Comparison of ENCODE assay signal across 15 cellular contexts in the genomic region with DNA sequence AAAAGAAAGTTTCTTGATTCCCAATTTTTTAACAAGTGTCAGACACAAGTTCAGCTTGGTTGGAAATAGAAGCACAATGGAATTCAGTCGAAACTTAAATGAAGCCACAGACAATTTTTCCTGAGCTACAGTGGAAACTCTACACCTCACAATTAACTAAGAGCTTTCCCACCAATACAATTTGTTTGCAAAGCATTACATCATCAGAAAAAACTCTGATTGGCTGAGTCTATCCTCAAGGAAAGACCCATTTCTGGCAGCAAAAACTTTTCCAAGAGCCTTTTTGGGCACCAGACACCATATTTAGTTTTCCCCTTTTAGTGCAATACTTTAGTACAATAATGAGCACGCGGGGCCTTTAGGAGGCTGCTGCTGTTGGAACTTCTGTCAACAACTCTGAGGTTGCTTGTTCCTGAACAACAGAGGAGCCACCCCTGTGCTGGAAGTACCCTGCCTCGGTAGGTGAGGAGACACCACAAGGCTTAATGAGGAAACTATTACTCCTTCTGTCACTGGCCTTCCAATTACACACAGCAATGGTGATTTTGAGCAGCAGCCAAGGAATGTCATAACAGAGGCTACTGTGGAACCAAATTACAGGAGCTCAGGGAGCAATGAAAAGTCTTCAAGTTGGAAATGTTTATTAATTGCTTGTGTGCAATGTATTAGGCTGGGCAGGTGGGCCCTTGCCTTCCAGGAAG.
DNase-seq lines count a peak whose midpoint lies in the region; FAIRE-seq and TF ChIP-seq lines count a peak whose summit lies in the region.
"Had no signal": no experiment of that assay in that cellular context is flagged by ENCODE, and none has a peak within 500 bp of the region (broad histone marks: within the 10 kb centered on the region; RNA-seq: fewer than 3 reads in every experiment).

No MANE protein-coding gene starts in this region.

- H2AFZ ChIP-seq in neuronal stem cell (ENCODE audit: low read length): peak overlapping the region; percentile 26

- no peak for TF ChIP-seq POLR2A in esophagus squamous epithelium (IDR thresholded peaks at IDR 0.05)

- 66 to 72% methylated on average over 4 of the region's 4 CpGs for WGBS in esophagus squamous epithelium, 2 donors
- no CpG with 5 or more reads among the region's 4 CpGs for WGBS in neuronal stem cell (ENCODE audit: extremely low coverage in 2 of 2, insufficient read length in 2 of 2, insufficient replicate concordance in 1 of 2), 2 donors

- intact Hi-C loops in esophagus squamous epithelium (cut with DNase I): no loop called here
- intact Hi-C loops in activated CD4-positive, alpha-beta T cell treated with anti-CD3 and anti-CD28 coated beads, Interleukin-2, amount 10 ng/mL, durations not matched to agents 24 days and 14 days (cut with micrococcal nuclease): no loop called here

- H3K27me3 ChIP-seq in esophagus squamous epithelium (peaks cover 0 to under 1% (median 0%) of the 10 kb centered on the region in 4 donors), neuronal stem cell (ENCODE audit: control insufficient read depth in 3 of 3, insufficient read depth in 3 of 3, low read depth in 1 of 3, low read length in 3 of 3) (no peaks in the 10 kb centered on the region)
- H3K27me3 ChIP-seq: pancreas, upper lobe of right lung had no signal

- no peak overlapping the region for H4K8ac ChIP-seq in neuronal stem cell (ENCODE audit: low read depth, low read length)

- peaks cover 3% of the 10 kb centered on the region for H3K9me3 Mint-ChIP-seq in glutamatergic neuron (ENCODE audit: unreplicated experiment)
- H3K9me3 Mint-ChIP-seq in activated CD4-positive, alpha-beta T cell treated with anti-CD3 and anti-CD28 coated beads, Interleukin-2, amount 10 ng/mL, durations not matched to agents 24 days and 14 days: peaks cover 3% of the 10 kb centered on the region
- H3K9me3 Mint-ChIP-seq: central memory CD8-positive, alpha-beta T cell had no signal

- peaks cover 13% of the 10 kb centered on the region for H3K4me1 Mint-ChIP-seq in glutamatergic neuron (ENCODE audit: low read depth, unreplicated experiment)
- no peaks in the 10 kb centered on the region for H3K4me1 Mint-ChIP-seq in activated CD4-positive, alpha-beta T cell treated with anti-CD3 and anti-CD28 coated beads, Interleukin-2, amount 10 ng/mL, durations not matched to agents 24 days and 14 days
- H3K4me1 Mint-ChIP-seq: central memory CD8-positive, alpha-beta T cell had no signal

- H3K36me3 Mint-ChIP-seq in glutamatergic neuron (ENCODE audit: unreplicated experiment): peaks cover 4% of the 10 kb centered on the region
- no peaks in the 10 kb centered on the region for H3K36me3 Mint-ChIP-seq in activated CD4-positive, alpha-beta T cell treated with anti-CD3 and anti-CD28 coated beads, Interleukin-2, amount 10 ng/mL, durations not matched to agents 24 days and 14 days (ENCODE audit: low read depth)

- no peak overlapping the region for H2BK120ac ChIP-seq in neuronal stem cell (ENCODE audit: low read depth, low read length)

- no peak for FAIRE-seq in RCC 7860 (lab: Jason Lieb, UNC)
- FAIRE-seq: pancreas had no signal

- H3K9me3 ChIP-seq in esophagus squamous epithelium: no peaks in the 10 kb centered on the region
- H3K9me3 ChIP-seq in neuronal stem cell (replicated peaks in 1 of 2; ENCODE audit: control insufficient read depth in 2 of 2, insufficient read depth in 1 of 2, low read depth in 1 of 2, low read length in 2 of 2): no peaks in the 10 kb centered on the region
- H3K9me3 ChIP-seq: pancreas, upper lobe of right lung had no signal

- no peak for TF ChIP-seq CTCF in esophagus squamous epithelium (IDR thresholded peaks at IDR 0.05)
- no peak for TF ChIP-seq CTCF in glutamatergic neuron (IDR thresholded peaks at IDR 0.05; ENCODE audit: partially characterized antibody, unreplicated experiment)

- H3K9ac ChIP-seq in neuronal stem cell (ENCODE audit: low read depth, low read length, poor library complexity): peak overlapping the region; percentile 38

- no peak overlapping the region for H3K27ac Mint-ChIP-seq in glutamatergic neuron (ENCODE audit: unreplicated experiment)
- no peak overlapping the region for H3K27ac Mint-ChIP-seq in activated CD4-positive, alpha-beta T cell treated with anti-CD3 and anti-CD28 coated beads, Interleukin-2, amount 10 ng/mL, durations not matched to agents 24 days and 14 days
- H3K27ac Mint-ChIP-seq: activated CD4-positive, alpha-beta memory T cell treated with anti-CD3 and anti-CD28 coated beads, Interleukin-2, amount 10 ng/mL, durations not matched to agents 7 days and 5 days had no signal

- no peak overlapping the region for H3K23ac ChIP-seq in neuronal stem cell (ENCODE audit: low read depth, low read length, poor library complexity)

- no peaks in the 10 kb centered on the region for H3K79me1 ChIP-seq in neuronal stem cell (ENCODE audit: low read depth, low read length)

- H2AK5ac ChIP-seq in neuronal stem cell (ENCODE audit: low read depth, low read length): no peak overlapping the region

- H3K4me2 ChIP-seq in neuronal stem cell (ENCODE audit: insufficient read depth, low read length, poor library complexity, severe bottlenecking): no peak overlapping the region

- no peak overlapping the region for H2BK15ac ChIP-seq in neuronal stem cell (ENCODE audit: low read length)

- peak overlapping the region; percentile 5 to 93 (median 12) for H3K27ac ChIP-seq in esophagus squamous epithelium
- no peak overlapping the region for H3K27ac ChIP-seq in neuronal stem cell (replicated peaks; ENCODE audit: low read length)
- H3K27ac ChIP-seq: epithelial cell of prostate, upper lobe of right lung had no signal

- peaks cover 20 to 59% (median 22%) of the 10 kb centered on the region in 3 donors for H3K4me1 ChIP-seq in esophagus squamous epithelium
- H3K4me1 ChIP-seq in neuronal stem cell (ENCODE audit: control insufficient read depth in 2 of 2, insufficient read depth in 1 of 2, low read depth in 1 of 2, low read length in 2 of 2): peaks cover 16 to 18% of the 10 kb centered on the region in 2 donors

- H3K14ac ChIP-seq in neuronal stem cell (ENCODE audit: low read length): no peak overlapping the region

- H3K4me3 ChIP-seq in esophagus squamous epithelium: no peak overlapping the region
- no peak overlapping the region for H3K4me3 ChIP-seq in neuronal stem cell (ENCODE audit: low read length in 2 of 2)
- H3K4me3 ChIP-seq: pancreas, upper lobe of right lung had no signal

- no peaks in the 10 kb centered on the region for H3K36me3 ChIP-seq in esophagus squamous epithelium
- no peaks in the 10 kb centered on the region for H3K36me3 ChIP-seq in neuronal stem cell (replicated peaks in 1 of 2; ENCODE audit: control insufficient read depth in 2 of 2, insufficient read depth in 2 of 2, low read length in 2 of 2)
- H3K36me3 ChIP-seq: pancreas, upper lobe of right lung had no signal

- peak overlapping the region; percentile 2 for H3K18ac ChIP-seq in neuronal stem cell (ENCODE audit: low read length)

- no peak overlapping the region for H4K91ac ChIP-seq in neuronal stem cell (ENCODE audit: low read depth, low read length, poor library complexity)

- peaks cover 5% of the 10 kb centered on the region for H3K27me3 Mint-ChIP-seq in glutamatergic neuron (ENCODE audit: unreplicated experiment)
- H3K27me3 Mint-ChIP-seq in activated CD4-positive, alpha-beta T cell treated with anti-CD3 and anti-CD28 coated beads, Interleukin-2, amount 10 ng/mL, durations not matched to agents 24 days and 14 days: no peaks in the 10 kb centered on the region
- H3K27me3 Mint-ChIP-seq: activated CD4-positive, alpha-beta memory T cell treated with anti-CD3 and anti-CD28 coated beads, Interleukin-2, amount 10 ng/mL, durations not matched to agents 7 days and 5 days had no signal

- DNase-seq in DMS79 treated with DMSO at 0.1 percent for 48 hours (lab: John Stamatoyannopoulos, UW) (peak; percentile 19), DMS79 (lab: John Stamatoyannopoulos, UW) (no peak), NCI-H510A (lab: John Stamatoyannopoulos, UW) (peak; percentile 72), esophagus squamous epithelium (lab: John Stamatoyannopoulos, UW) (no peak), neuronal stem cell (ENCODE audit: low spot score) (no peak), glutamatergic neuron (no peak), RCC 7860 (ENCODE audit: low spot score) (no peak)
- no peak for DNase-seq in activated CD4-positive, alpha-beta T cell treated with anti-CD3 and anti-CD28 coated beads, Interleukin-2, amount 10 ng/mL, durations not matched to agents 24 days and 14 days
- DNase-seq: activated CD4-positive, alpha-beta memory T cell treated with anti-CD3 and anti-CD28 coated beads, Interleukin-2, amount 10 ng/mL, durations not matched to agents 7 days and 5 days; GOT3; pancreas; T1000; upper lobe of right lung had no signal

- no peak overlapping the region for H2BK12ac ChIP-seq in neuronal stem cell (ENCODE audit: low read length)

- H3K4ac ChIP-seq in neuronal stem cell (ENCODE audit: low read length): no peak overlapping the region

- H2BK5ac ChIP-seq in neuronal stem cell (ENCODE audit: low read length): no peak overlapping the region

- no peak overlapping the region for H3K4me3 Mint-ChIP-seq in glutamatergic neuron (ENCODE audit: unreplicated experiment)
- H3K4me3 Mint-ChIP-seq in activated CD4-positive, alpha-beta T cell treated with anti-CD3 and anti-CD28 coated beads, Interleukin-2, amount 10 ng/mL, durations not matched to agents 24 days and 14 days: no peak overlapping the region
- H3K4me3 Mint-ChIP-seq: activated CD4-positive, alpha-beta memory T cell treated with anti-CD3 and anti-CD28 coated beads, Interleukin-2, amount 10 ng/mL, durations not matched to agents 7 days and 5 days; central memory CD8-positive, alpha-beta T cell had no signal

Comparison
In these comparisons a context has a peak if more than half of its experiments do, and no peak if none do; other contexts are left out.
1. DNase-seq: peak in DMS79 treated with DMSO at 0.1 percent for 48 hours (single experiment) and NCI-H510A (single experiment); none in DMS79 (single experiment), esophagus squamous epithelium (single experiment), neuronal stem cell (single experiment), glutamatergic neuron (single experiment), RCC 7860 (single experiment) and activated CD4-positive, alpha-beta T cell treated with anti-CD3 and anti-CD28 coated beads, Interleukin-2, amount 10 ng/mL, durations not matched to agents 24 days and 14 days (single experiment).